In genomic region chr14:95609398-95609990, GRCh38 we compare ENCODE assay signal across 8 cellular contexts.
A peak's percentile ranks its signal among the peaks of the same experiment; 100 is the strongest.
DNase-seq lines count a peak whose midpoint lies in the region; ATAC-seq and TF ChIP-seq lines count a peak whose summit lies in the region.

No MANE protein-coding gene starts in this region.

- H3K9me3 Mint-ChIP-seq in GM23338 = no peaks in the 10 kb centered on the region

- H3K4me2 ChIP-seq in GM23338 (no peak overlapping the region), parathyroid adenoma (ENCODE audit: low read length) (no peak overlapping the region)

- H3K27me3 ChIP-seq in GM23338 (ENCODE audit: insufficient read depth) (no peaks in the 10 kb centered on the region), parathyroid adenoma (ENCODE audit: control insufficient read depth, insufficient read depth, low read length) (no peaks in the 10 kb centered on the region)

- ATAC-seq in GM23338 (peak; percentile 96), GM19395 (IDR thresholded peaks at IDR 0.05; ENCODE audit: unreplicated experiment) (no peak)

- H2AFZ ChIP-seq in GM23338 (no peak overlapping the region), parathyroid adenoma (no peak overlapping the region)

- H3K36me3 ChIP-seq in GM23338 (ENCODE audit: insufficient read depth) (no peaks in the 10 kb centered on the region), parathyroid adenoma (ENCODE audit: control insufficient read depth, insufficient read depth, low read length) (no peaks in the 10 kb centered on the region)

- H3K9ac ChIP-seq in parathyroid adenoma = no peak overlapping the region

- H3K27ac ChIP-seq in C4-2B (no peak overlapping the region), GM23338 (ENCODE audit: low read depth) (no peak overlapping the region), parathyroid adenoma (no peak overlapping the region)

- TF ChIP-seq CTCF in C4-2B (conservative IDR thresholded peaks at IDR 0.05) (peak; percentile 89), GM23338 (conservative IDR thresholded peaks at IDR 0.05; ENCODE audit: low read depth in 2 of 2) (peak; percentile 80 to 88), parathyroid adenoma (IDR thresholded peaks at IDR 0.05) (peak; percentile 78)

- H3K27me3 Mint-ChIP-seq in GM23338 (ENCODE audit: insufficient read depth, low read depth, poor library complexity) = peaks cover 13% of the 10 kb centered on the region

- H3K4me3 Mint-ChIP-seq in GM23338 = no peak overlapping the region

- no peaks in the 10 kb centered on the region for H3K9me3 ChIP-seq in parathyroid adenoma (ENCODE audit: control insufficient read depth, low read length)

- H3K79me2 ChIP-seq in GM23338 (replicated peaks; ENCODE audit: insufficient read depth) (no peaks in the 10 kb centered on the region), parathyroid adenoma (no peaks in the 10 kb centered on the region)

- no peak overlapping the region for H3K4me3 ChIP-seq in GM23338
- H3K4me3 ChIP-seq in parathyroid adenoma (ENCODE audit: low read depth, low read length) = no peak overlapping the region

- no peaks in the 10 kb centered on the region for H3K4me1 ChIP-seq in GM23338 (ENCODE audit: insufficient read depth)
- no peaks in the 10 kb centered on the region for H3K4me1 ChIP-seq in parathyroid adenoma

- H4K20me1 ChIP-seq in GM23338 (replicated peaks; ENCODE audit: insufficient read depth) = no peaks in the 10 kb centered on the region; the same call in 1 of the 2 replicates

- H3K4me1 Mint-ChIP-seq in GM23338 = no peaks in the 10 kb centered on the region

- H3K9me2 ChIP-seq in GM23338 (ENCODE audit: insufficient read depth) = no peaks in the 10 kb centered on the region

- no peak overlapping the region for H3K27ac Mint-ChIP-seq in GM23338

- H3K36me3 Mint-ChIP-seq in GM23338 (ENCODE audit: low read depth) = no peaks in the 10 kb centered on the region

- H3F3A ChIP-seq in GM23338 (replicated peaks; ENCODE audit: low read depth) = no peaks in the 10 kb centered on the region

- DNase-seq in GM23338 (ENCODE audit: low spot score) (peak; percentile 89), NCI-H446 treated with DMSO at 0.1 percent for 48 hours (lab: John Stamatoyannopoulos, UW) (peak; percentile 17), dermis blood vessel endothelial cell (peak; percentile 60), GF-D8 (lab: John Stamatoyannopoulos, UW) (no peak), SKM-1 treated with dmso at 0.1 percent for 144 hours (lab: John Stamatoyannopoulos, UW; ENCODE audit: unreplicated experiment) (no peak)

TF ChIP-seq in GM23338, 12 proteins besides CTCF, POLR2A, EP300 and RAD21:
- TF ChIP-seq ZNF462 (CRISPR knock-in tag; IDR thresholded peaks at IDR 0.05) (peak; percentile 10; the same call in 1 of the 2 replicates), NANOG (IDR thresholded peaks at IDR 0.05; ENCODE audit: borderline replicate concordance) (no peak), JUNB (IDR thresholded peaks at IDR 0.05; ENCODE audit: unreplicated experiment) (no peak)

Comparison
In these comparisons a context has a peak if more than half of its experiments do, and no peak if none do; other contexts are left out.
1. DNase-seq: peak in GM23338 (single experiment), NCI-H446 treated with DMSO at 0.1 percent for 48 hours (single experiment) and dermis blood vessel endothelial cell (single experiment); none in GF-D8 (single experiment) and SKM-1 treated with dmso at 0.1 percent for 144 hours (single experiment).
2. Peak in every context shown above with its lines, with median percentiles within 50 percentile points of each other: CTCF ChIP-seq.